ENCODE assay signal across 18 cellular contexts in the genomic region with DNA sequence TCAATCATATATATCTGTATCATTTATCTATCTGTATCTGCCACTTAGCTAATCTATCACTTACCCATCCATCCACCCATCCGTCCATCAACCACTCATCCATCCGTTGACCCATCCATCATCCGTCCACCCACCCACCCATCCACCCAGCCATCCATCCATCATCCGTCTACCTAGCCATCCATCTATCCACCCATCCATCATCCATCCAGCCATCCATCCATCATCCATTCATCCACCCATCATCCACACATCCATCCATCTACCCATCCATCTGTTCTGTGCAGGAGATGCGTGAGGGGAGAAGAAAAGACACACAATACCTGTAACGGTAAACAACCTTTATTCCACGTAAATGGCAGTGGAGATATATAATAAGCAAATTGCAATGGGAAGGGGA. TPM values are rescaled to one million over a fixed set of nuclear protein-coding genes. Genes with fewer than 3 reads are reported as not detected.
DNase-seq lines count a peak whose midpoint lies in the region; ATAC-seq, FAIRE-seq and TF ChIP-seq lines count a peak whose summit lies in the region.
"Had no signal": no experiment of that assay in that cellular context is flagged by ENCODE, and none has a peak within 500 bp of the region (broad histone marks: within the 10 kb centered on the region; RNA-seq: fewer than 3 reads in every experiment).

No MANE protein-coding gene starts in this region.

- no peak for TF ChIP-seq POLR2A in GM12878 (IDR thresholded peaks at IDR 0.05; ENCODE audit: low read depth, low read length)
- TF ChIP-seq POLR2A in body of pancreas (IDR thresholded peaks at IDR 0.05): no peak

- DNase-seq in HEK293T (ENCODE audit: extremely low spot score) (no peak), GM12878 (ENCODE audit: low read depth, low spot score) (no peak), progenitor cell of endocrine pancreas (ENCODE audit: low spot score, unreplicated experiment) (no peak), body of pancreas (no peak), SKM-1 treated with dmso at 0.1 percent for 144 hours (lab: John Stamatoyannopoulos, UW; ENCODE audit: unreplicated experiment) (no peak)
- DNase-seq: COR-L47, DMS153, DMS79 treated with DMSO at 0.1 percent for 48 hours, EL, GOT3, H9, HFFc6 had no signal

- no peak overlapping the region for H2AFZ ChIP-seq in GM12878 (ENCODE audit: control insufficient read depth, low read depth, low read length)

- CTCF ChIA-PET in HEK293 (lab: Yijun Ruan, JAX) (interaction anchor here (0.6 to 1.8 kb wide), 2 partner anchors 250 to 281 kb away, joined by 4 to 5 read pairs; no protein-coding TSS in a partner anchor), HEK293T (lab: Yijun Ruan, JAX) (no interaction called here), GM12878 (lab: Yijun Ruan, JAX) (no interaction called here)

- POLR2A ChIA-PET in HEK293 (lab: Yijun Ruan, JAX) (no interaction called here), HEK293T (lab: Yijun Ruan, JAX) (no interaction called here), GM12878 (lab: Charles Lee) (no interaction called here)

- H4K20me1 ChIP-seq in GM12878 (ENCODE audit: control insufficient read depth, insufficient read depth): no peaks in the 10 kb centered on the region

- H3K4me3 ChIP-seq in HEK293 (ENCODE audit: low read depth, low read length) (no peak overlapping the region), GM12878 (no peak overlapping the region), body of pancreas (no peak overlapping the region)
- H3K4me3 ChIP-seq: A549 had no signal

- H3K36me3 ChIP-seq in HEK293 (ENCODE audit: control insufficient read depth in 2 of 2, insufficient read depth in 1 of 2, low read length in 2 of 2) (no peaks in the 10 kb centered on the region), GM12878 (ENCODE audit: control insufficient read depth in 2 of 2, insufficient read depth in 2 of 2, low read length in 1 of 2) (no peaks in the 10 kb centered on the region), body of pancreas (replicated peaks in 1 of 2; ENCODE audit: insufficient read depth in 1 of 2, low read depth in 2 of 2) (no peaks in the 10 kb centered on the region)

- H3K4me3 Mint-ChIP-seq in progenitor cell of endocrine pancreas (ENCODE audit: low read depth): no peak overlapping the region
- H3K4me3 Mint-ChIP-seq: CD8-positive, alpha-beta T cell; H9; HFFc6 had no signal

- RAD21 ChIA-PET in GM12878 (lab: Charles Lee; ENCODE audit: unreplicated experiment): no interaction called here

- H3K27ac Mint-ChIP-seq in progenitor cell of endocrine pancreas: peak overlapping the region; percentile 85
- H3K27ac Mint-ChIP-seq: CD8-positive, alpha-beta T cell; H9; HFFc6 had no signal

- TF ChIP-seq RAD21 in GM12878 (IDR thresholded peaks at IDR 0.05; ENCODE audit: insufficient read depth, low read depth, low read length): no peak

- H3K27me3 ChIP-seq in GM12878 (replicated peaks in 1 of 2; ENCODE audit: control insufficient read depth in 2 of 2, insufficient read depth in 2 of 2, low read length in 1 of 2) (no peaks in the 10 kb centered on the region), body of pancreas (no peaks in the 10 kb centered on the region)

- intact Hi-C loops in GM12878 (cut with micrococcal nuclease; ENCODE audit: unreplicated experiment): no loop called here
- intact Hi-C loops in body of pancreas (cut with DNase I): no loop called here

- no peak for ATAC-seq in GM12878
- ATAC-seq in body of pancreas: no peak
- ATAC-seq: CD8-positive, alpha-beta T cell had no signal

- peaks cover 8% of the 10 kb centered on the region; the same call in 1 of the 2 replicates for H3K4me1 ChIP-seq in HEK293 (ENCODE audit: control insufficient read depth, insufficient read depth, low read length)
- no peaks in the 10 kb centered on the region for H3K4me1 ChIP-seq in GM12878 (ENCODE audit: control insufficient read depth, insufficient read depth, low read length)
- no peaks in the 10 kb centered on the region for H3K4me1 ChIP-seq in body of pancreas

- peak; percentile 64 for FAIRE-seq in GM12878 (lab: Jason Lieb, UNC)
- FAIRE-seq: A549, D721Med, GM12892 had no signal

- H3K9me3 ChIP-seq in HEK293 (ENCODE audit: control insufficient read depth, insufficient read depth, low read depth, low read length): no peaks in the 10 kb centered on the region
- no peaks in the 10 kb centered on the region for H3K9me3 ChIP-seq in GM12878 (replicated peaks; ENCODE audit: control insufficient read depth, insufficient read depth, low read length)
- no peaks in the 10 kb centered on the region for H3K9me3 ChIP-seq in body of pancreas
- H3K9me3 ChIP-seq: A549 had no signal

- TF ChIP-seq CTCF in HEK293 (tag by site-specific recombination; IDR thresholded peaks at IDR 0.05) (no peak), GM12878 (IDR thresholded peaks at IDR 0.05 in 2 of 3, conservative IDR thresholded peaks at IDR 0.05 in 1 of 3; ENCODE audit: control insufficient read depth in 2 of 3, extremely low read depth in 1 of 3, insufficient read depth in 1 of 3, low read depth in 3 of 3, low read length in 3 of 3) (no peak), progenitor cell of endocrine pancreas (IDR thresholded peaks at IDR 0.05; ENCODE audit: unreplicated experiment) (no peak), body of pancreas (IDR thresholded peaks at IDR 0.05) (no peak)

- in situ Hi-C loops in GM12878 (cut with MboI): no loop called here

- no peak overlapping the region for H3K9ac ChIP-seq in GM12878 (ENCODE audit: control insufficient read depth, insufficient read depth, low read length)

- peaks cover 4% of the 10 kb centered on the region for H3K9me3 Mint-ChIP-seq in progenitor cell of endocrine pancreas (ENCODE audit: low read depth)
- H3K9me3 Mint-ChIP-seq: CD8-positive, alpha-beta T cell had no signal

- no TSS peak for BruUV-seq in GM12878 (replicated peaks; lab: Mats Ljungman, UMichigan)

- no peaks in the 10 kb centered on the region for H3K4me1 Mint-ChIP-seq in progenitor cell of endocrine pancreas (ENCODE audit: low read depth)

- H3K36me3 Mint-ChIP-seq in progenitor cell of endocrine pancreas (ENCODE audit: insufficient read depth): no peaks in the 10 kb centered on the region
- H3K36me3 Mint-ChIP-seq: CD14-positive monocyte; CD8-positive, alpha-beta T cell had no signal

- no peak for TF ChIP-seq EP300 in GM12878 (IDR thresholded peaks at IDR 0.05; ENCODE audit: borderline replicate concordance in 1 of 2, control insufficient read depth in 1 of 2, low read depth in 2 of 2, low read length in 2 of 2)

- H3K27me3 Mint-ChIP-seq in progenitor cell of endocrine pancreas: peaks cover 35% of the 10 kb centered on the region

- SMC1A ChIA-PET in GM12878 (lab: Charles Lee; ENCODE audit: uncharacterized antibody, unreplicated experiment): no interaction called here

- no peaks in the 10 kb centered on the region for H3K79me2 ChIP-seq in GM12878 (ENCODE audit: control insufficient read depth, insufficient read depth, low read length)

- 87% methylated on average over 5 of the region's 7 CpGs for WGBS in GM12878 (ENCODE audit: insufficient coverage, insufficient replicate concordance, low lambda C conversion rate, missing lambda C conversion rate)
- 70 to 75% methylated on average over 7 of the region's 7 CpGs for WGBS in body of pancreas, 2 donors

- H3K27ac ChIP-seq in HEK293 (ENCODE audit: extremely low read depth, low read depth, low read length) (no peak overlapping the region), GM12878 (ENCODE audit: control insufficient read depth, insufficient read depth) (no peak overlapping the region), body of pancreas (no peak overlapping the region)
- H3K27ac ChIP-seq: A549 had no signal

- no peak overlapping the region for H3K4me2 ChIP-seq in GM12878 (ENCODE audit: control insufficient read depth, insufficient read depth)
- H3K4me2 ChIP-seq: A549 had no signal

TF ChIP-seq in GM12878, 131 proteins besides CTCF, POLR2A, EP300 and RAD21 (continues in another document):
- no peak for TF ChIP-seq MEF2A (IDR thresholded peaks at IDR 0.05; ENCODE audit: insufficient read depth, low read depth, low read length)

RNA-seq across cellular contexts. Expression of a gene that starts 20.2 kb away (rescaled TPM):
- 7.8 and 8.6 TPM in 2 replicates for total RNA-seq in GM12878 (2013; cell fraction: nucleolus; rRNA removed)
- total RNA-seq in GM12878 (2014; rRNA removed) (22.6 and 32.0 TPM in 2 replicates), GM12878 (2014; rRNA removed; fragmentation: Illumina TruSeq; extraction: Trizol) (4.7 and 7.4 TPM in 2 replicates), GM12878 (2021) (45.2 and 45.3 TPM in 2 replicates), progenitor cell of endocrine pancreas (27.0 and 27.3 TPM in 2 replicates), body of pancreas (10 to 100 TPM; 10.9 to 18.1 TPM)
- polyA plus RNA-seq in GM12878 (2011; ENCODE audit: low read depth): 4.1 TPM
- polyA plus RNA-seq in GM12878 (2011; rRNA removed) (1.2 and 4.6 TPM in 2 replicates), GM12878 (2014; fragmentation: Illumina TruSeq; extraction: Trizol) (2.7 and 7.9 TPM in 2 replicates), GM12878 (2014; fragmentation: Nextera tagmentation; extraction: Ambion mirVana) (1 to 10 TPM in 1 of 2 experiments, under 1 TPM in 1; 0.72 to 3.7 TPM), GM12878 (2014; rRNA removed) (22.6 and 32.9 TPM in 2 replicates), GM12878 (2016; fragmentation: Nextera tagmentation; extraction: Ambion mirVana) (10 to 100 TPM; 65.0 to 68.2 TPM)
- polyA plus RNA-seq in GM12878 (2011; cell fraction: cytosol; rRNA removed): 8.2 and 9.6 TPM in 2 replicates
- polyA plus RNA-seq in GM12878 (2011; cell fraction: nucleus; rRNA removed): 20.7 and 33.0 TPM in 2 replicates
- 18.3 and 19.4 TPM in 2 replicates for polyA plus RNA-seq in GM12878 (2012)
- 2.0 and 5.5 TPM in 2 replicates for polyA minus RNA-seq in GM12878 (2011; rRNA and poly(A)+ RNA removed)
- polyA minus RNA-seq in GM12878 (2011; cell fraction: cytosol; rRNA and poly(A)+ RNA removed): 9.8 and 12.6 TPM in 2 replicates
- polyA minus RNA-seq in GM12878 (2011; cell fraction: nucleus; rRNA and poly(A)+ RNA removed): 5.4 and 8.8 TPM in 2 replicates

RNA-seq across cellular contexts. Expression of a gene that starts 20.3 kb away (rescaled TPM):
- 42.9 and 51.7 TPM in 2 replicates for total RNA-seq in GM12878 (2013; cell fraction: nucleolus; rRNA removed)
- total RNA-seq in GM12878 (2014; rRNA removed) (12.9 and 16.2 TPM in 2 replicates), GM12878 (2014; rRNA removed; fragmentation: Illumina TruSeq; extraction: Trizol) (7.5 and 8.1 TPM in 2 replicates), GM12878 (2021) (27.7 and 29.1 TPM in 2 replicates), progenitor cell of endocrine pancreas (28.1 and 29.4 TPM in 2 replicates), body of pancreas (10 to 100 TPM; 16.1 to 27.4 TPM)
- 8.2 TPM for polyA plus RNA-seq in GM12878 (2011; ENCODE audit: low read depth)
- polyA plus RNA-seq in GM12878 (2011; rRNA removed) (4.6 and 9.4 TPM in 2 replicates), GM12878 (2014; fragmentation: Illumina TruSeq; extraction: Trizol) (7.3 and 10.5 TPM in 2 replicates), GM12878 (2014; fragmentation: Nextera tagmentation; extraction: Ambion mirVana) (1 to 10 TPM in 1 of 2 experiments, under 1 TPM in 1; 0.97 to 1.6 TPM), GM12878 (2014; rRNA removed) (24.9 and 26.7 TPM in 2 replicates), GM12878 (2016; fragmentation: Nextera tagmentation; extraction: Ambion mirVana) (10 to 100 TPM in 1 of 2 experiments, 1 to 10 TPM in 1; 1.7 to 10.3 TPM)
- polyA plus RNA-seq in GM12878 (2011; cell fraction: cytosol; rRNA removed): 10.0 and 18.0 TPM in 2 replicates
- 71.9 and 97.4 TPM in 2 replicates for polyA plus RNA-seq in GM12878 (2011; cell fraction: nucleus; rRNA removed)
- 15.6 and 23.5 TPM in 2 replicates for polyA plus RNA-seq in GM12878 (2012)
- polyA minus RNA-seq in GM12878 (2011; rRNA and poly(A)+ RNA removed): 8.0 and 11.4 TPM in 2 replicates
- 6.0 and 6.7 TPM in 2 replicates for polyA minus RNA-seq in GM12878 (2011; cell fraction: cytosol; rRNA and poly(A)+ RNA removed)
- polyA minus RNA-seq in GM12878 (2011; cell fraction: nucleus; rRNA and poly(A)+ RNA removed): 17.3 and 29.9 TPM in 2 replicates
